29 cellular contexts compared by ENCODE assay signal in the genomic region with DNA sequence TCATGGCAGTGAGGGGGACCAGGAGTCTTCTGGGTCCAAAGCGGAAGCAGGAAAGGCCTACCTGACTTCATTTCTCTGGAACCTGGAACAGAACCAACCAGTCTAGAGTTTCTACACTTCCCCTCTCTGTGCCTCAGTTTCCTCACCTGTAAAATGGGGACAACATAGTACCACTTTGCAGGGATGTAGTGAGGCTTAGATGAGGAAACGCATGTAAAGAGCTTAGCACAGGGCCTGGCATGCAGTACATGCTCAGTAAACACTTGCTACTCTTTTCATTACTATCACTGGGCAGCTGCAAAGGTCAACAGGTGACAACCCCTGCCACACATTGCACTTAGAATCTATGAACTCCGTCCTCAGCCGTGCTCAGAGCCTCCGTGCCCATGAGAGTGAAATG.
"Had no signal": no experiment of that assay in that cellular context is flagged by ENCODE, and none has a peak within 500 bp of the region (broad histone marks: within the 10 kb centered on the region; RNA-seq: fewer than 3 reads in every experiment).

No MANE protein-coding gene starts in this region.

- DNase-seq: naive B cell; naive thymus-derived CD8-positive, alpha-beta T cell; occipital lobe; ovary; posterior cingulate gyrus; psoas muscle; stimulated activated CD4-positive, alpha-beta T cell treated with anti-CD3 and anti-CD28 coated beads, Interleukin-15, amount 100 ng/mL, for 24 hours; stimulated activated CD4-positive, alpha-beta T cell treated with anti-CD3 and anti-CD28 coated beads, Interleukin-2, amount 100 ng/mL, for 24 hours; stimulated activated CD4-positive, alpha-beta T cell treated with anti-CD3 and anti-CD28 coated beads, Interleukin-2, amount 100 ng/mL, for 48 hours; stimulated activated CD4-positive, alpha-beta T cell treated with anti-CD3 and anti-CD28 coated beads, Interleukin-4, amount 100 ng/mL, for 24 hours; stimulated activated naive B cell treated with anti-CD40 and anti-IgM and Interleukin-4, amounts not matched to agents 10 μg/mL and 1 μg/mL and 100 μg/mL, for 72 hours; stimulated activated naive CD4-positive, alpha-beta T cell treated with Interleukin-2 at 50 U/mL for 16 hours; stomach; thyroid gland; trophoblast cell; upper lobe of left lung had no signal

- H3K9ac ChIP-seq: neural progenitor cell, parathyroid adenoma had no signal

- H3K27me3 Mint-ChIP-seq: naive thymus-derived CD8-positive, alpha-beta T cell; stimulated activated naive CD8-positive, alpha-beta T cell treated with anti-CD3 and anti-CD28 coated beads, Interleukin-15, Interleukin-2, amounts not matched to agents 100 ng/mL and 50 ng/mL, for 24 hours had no signal

- H3K36me3 ChIP-seq: neural progenitor cell, ovary, stomach, thoracic aorta, thyroid gland, tibial nerve, upper lobe of left lung, vagina had no signal

- H3K27ac Mint-ChIP-seq: nephron; progenitor cell of endocrine pancreas; stimulated activated effector memory CD8-positive, alpha-beta T cell treated with anti-CD3 and anti-CD28 coated beads, Interleukin-12 subunit alpha, Interleukin-12 subunit beta, amount 100 ng/mL, for 72 hours; stimulated activated naive CD8-positive, alpha-beta T cell treated with anti-CD3 and anti-CD28 coated beads, Interleukin-15, Interleukin-2, amounts not matched to agents 100 ng/mL and 50 ng/mL, for 24 hours had no signal

- H3K9me3 Mint-ChIP-seq: naive B cell; naive thymus-derived CD8-positive, alpha-beta T cell; nephron; neural progenitor cell; stimulated activated effector memory CD8-positive, alpha-beta T cell treated with anti-CD3 and anti-CD28 coated beads, Interleukin-12 subunit alpha, Interleukin-12 subunit beta, amount 100 ng/mL, for 72 hours; stimulated activated naive B cell treated with anti-CD40 and anti-IgM and Interleukin-4, amounts not matched to agents 10 μg/mL and 1 μg/mL and 100 μg/mL, for 72 hours; stimulated activated naive CD8-positive, alpha-beta T cell treated with anti-CD3 and anti-CD28 coated beads, Interleukin-15, Interleukin-2, amounts not matched to agents 100 ng/mL and 50 ng/mL, for 24 hours had no signal

- ATAC-seq: naive thymus-derived CD8-positive, alpha-beta T cell; psoas muscle; right cardiac atrium; sciatic nerve; stimulated activated effector memory CD8-positive, alpha-beta T cell treated with anti-CD3 and anti-CD28 coated beads, Interleukin-12 subunit alpha, Interleukin-12 subunit beta, amount 100 ng/mL, for 72 hours; stimulated activated naive B cell treated with anti-CD40 and anti-IgM and Interleukin-4, amounts not matched to agents 10 μg/mL and 1 μg/mL and 100 μg/mL, for 72 hours had no signal

- H2AFZ ChIP-seq: neural progenitor cell, parathyroid adenoma had no signal

- H3K27me3 ChIP-seq: neural progenitor cell, ovary, thyroid gland, tibial nerve, upper lobe of left lung, vagina had no signal

- FAIRE-seq: urothelium cell line had no signal

- H3K4me1 ChIP-seq: neural progenitor cell, parathyroid adenoma, psoas muscle, stomach, thyroid gland, tibial nerve, upper lobe of left lung, vagina had no signal

- H3K9me3 ChIP-seq: ovary, psoas muscle, stomach, thoracic aorta, thyroid gland, tibial nerve, upper lobe of left lung, vagina had no signal

- H3K27ac ChIP-seq: neural progenitor cell, ovary, parathyroid adenoma, psoas muscle, skin epidermis, stomach, thoracic aorta, thyroid gland, tibial nerve, upper lobe of left lung, vagina had no signal

- H3K79me2 ChIP-seq: parathyroid adenoma had no signal

- H3K4me1 Mint-ChIP-seq: naive B cell; naive thymus-derived CD8-positive, alpha-beta T cell; nephron; stimulated activated effector memory CD8-positive, alpha-beta T cell treated with anti-CD3 and anti-CD28 coated beads, Interleukin-12 subunit alpha, Interleukin-12 subunit beta, amount 100 ng/mL, for 72 hours; stimulated activated naive B cell treated with anti-CD40 and anti-IgM and Interleukin-4, amounts not matched to agents 10 μg/mL and 1 μg/mL and 100 μg/mL, for 72 hours had no signal

- H3K4me3 Mint-ChIP-seq: naive thymus-derived CD8-positive, alpha-beta T cell; nephron; neural progenitor cell; stimulated activated effector memory CD8-positive, alpha-beta T cell treated with anti-CD3 and anti-CD28 coated beads, Interleukin-12 subunit alpha, Interleukin-12 subunit beta, amount 100 ng/mL, for 72 hours; stimulated activated naive B cell treated with anti-CD40 and anti-IgM and Interleukin-4, amounts not matched to agents 10 μg/mL and 1 μg/mL and 100 μg/mL, for 72 hours; stimulated activated naive CD8-positive, alpha-beta T cell treated with anti-CD3 and anti-CD28 coated beads, Interleukin-15, Interleukin-2, amounts not matched to agents 100 ng/mL and 50 ng/mL, for 24 hours had no signal

- H3K4me3 ChIP-seq: neural progenitor cell, ovary, psoas muscle, skin epidermis, stomach, thoracic aorta, thyroid gland, tibial nerve, upper lobe of left lung, vagina had no signal

- H3K36me3 Mint-ChIP-seq: naive B cell; naive thymus-derived CD8-positive, alpha-beta T cell; neural progenitor cell; stimulated activated effector memory CD8-positive, alpha-beta T cell treated with anti-CD3 and anti-CD28 coated beads, Interleukin-12 subunit alpha, Interleukin-12 subunit beta, amount 100 ng/mL, for 72 hours; stimulated activated naive B cell treated with anti-CD40 and anti-IgM and Interleukin-4, amounts not matched to agents 10 μg/mL and 1 μg/mL and 100 μg/mL, for 72 hours had no signal

- H3K4me2 ChIP-seq: neural progenitor cell had no signal
